Comparison of ENCODE assay signal across 8 cellular contexts in the genomic region with DNA sequence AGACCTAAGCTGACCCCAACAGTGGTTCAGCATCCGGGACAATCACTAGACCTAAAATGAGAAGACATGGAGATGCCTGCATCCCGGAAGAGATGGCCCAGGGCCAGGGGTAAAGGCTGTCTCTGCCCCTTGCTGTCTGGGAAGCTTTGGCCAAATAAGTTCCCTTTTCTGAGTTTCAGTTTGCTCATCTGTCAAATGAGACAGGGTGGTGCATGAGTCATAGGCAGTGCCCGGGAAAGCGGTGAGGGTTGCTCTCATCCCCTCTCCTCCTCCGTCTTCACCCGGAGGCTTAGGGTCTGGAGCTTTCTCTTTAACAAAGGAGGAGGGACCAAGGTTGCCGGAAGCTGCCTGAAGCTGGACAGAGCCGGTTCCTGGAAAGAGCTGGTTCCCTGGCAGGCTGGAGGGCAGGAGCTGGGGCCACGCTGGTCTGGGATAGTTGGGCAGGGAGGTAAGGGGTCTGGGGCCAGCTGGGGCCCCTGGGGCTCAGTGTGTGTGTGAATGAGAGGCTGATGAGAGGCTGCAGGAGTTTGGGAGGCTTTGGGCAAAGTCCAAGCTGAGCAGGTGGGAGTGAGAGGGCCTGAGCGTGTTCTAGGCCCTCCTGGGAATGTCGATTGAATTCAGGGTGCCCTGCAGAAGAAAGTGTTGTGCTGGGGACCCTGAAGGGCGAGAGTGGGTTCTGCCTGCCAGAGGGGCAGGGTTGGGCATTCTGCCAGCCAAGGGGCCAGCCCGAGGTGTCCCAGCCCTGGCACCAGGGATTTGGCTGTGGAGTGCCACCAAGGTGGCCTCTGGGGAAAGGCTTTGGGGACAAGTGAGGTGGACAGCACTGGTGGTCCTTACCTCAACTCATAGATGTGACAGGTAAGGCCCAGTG. TPM values are rescaled to one million over a fixed set of nuclear protein-coding genes. Genes with fewer than 3 reads are reported as not detected.
DNase-seq lines count a peak whose midpoint lies in the region; ATAC-seq lines count a peak whose summit lies in the region.

TSS of gene SDSL (plus strand) at position 351 of the 871 bp plus-strand sequence. CDS start 5,603 bp downstream, outside the sequence.

- H2BK12ac ChIP-seq in neuronal stem cell (ENCODE audit: low read length): peak within 1 kb of the TSS; percentile 30

- H3K9me3 Mint-ChIP-seq in activated CD4-positive, alpha-beta memory T cell treated with anti-CD3 and anti-CD28 coated beads, Interleukin-2, amount 10 ng/mL, durations not matched to agents 7 days and 5 days: no peaks in the 10 kb centered on the region
- peaks cover 0 to 2% (median 0%) of the 10 kb centered on the region in 8 donors for H3K9me3 Mint-ChIP-seq in CD4-positive, alpha-beta memory T cell

- no peak within 1 kb of the TSS for H2BK5ac ChIP-seq in neuronal stem cell (ENCODE audit: low read length)

- H3K4me1 Mint-ChIP-seq in activated CD4-positive, alpha-beta memory T cell treated with anti-CD3 and anti-CD28 coated beads, Interleukin-2, amount 10 ng/mL, durations not matched to agents 7 days and 5 days: peaks cover 10% of the 10 kb centered on the region
- peaks cover 0 to 13% (median 0%) of the 10 kb centered on the region in 4 donors for H3K4me1 Mint-ChIP-seq in CD4-positive, alpha-beta memory T cell

- peaks cover 5% of the 10 kb centered on the region for H3K27me3 Mint-ChIP-seq in activated CD4-positive, alpha-beta memory T cell treated with anti-CD3 and anti-CD28 coated beads, Interleukin-2, amount 10 ng/mL, durations not matched to agents 7 days and 5 days
- H3K27me3 Mint-ChIP-seq in CD4-positive, alpha-beta memory T cell: peaks cover 2% of the 10 kb centered on the region in 2 donors

- CTCF ChIA-PET in activated CD4-positive, alpha-beta memory T cell treated with anti-CD3 and anti-CD28 coated beads, Interleukin-2, amount 10 ng/mL, durations not matched to agents 7 days and 5 days (lab: Charles Lee): interaction anchor here (1.2 kb wide), 1 partner anchor 111 kb away, joined by 3 read pairs; no protein-coding TSS in a partner anchor
- CTCF ChIA-PET in CD4-positive, alpha-beta memory T cell (lab: Charles Lee; ENCODE audit: partially characterized antibody): interaction anchor here (1.7 kb wide), 2 partner anchors 9 to 226 kb away, joined by 4 to 7 read pairs; no protein-coding TSS in a partner anchor

- no peaks in the 10 kb centered on the region for H3K27me3 ChIP-seq in neuronal stem cell (ENCODE audit: control insufficient read depth in 3 of 3, insufficient read depth in 3 of 3, low read depth in 1 of 3, low read length in 3 of 3)
- no peaks in the 10 kb centered on the region for H3K27me3 ChIP-seq in CD4-positive, alpha-beta memory T cell (ENCODE audit: insufficient read depth, low read length)

- H2BK120ac ChIP-seq in neuronal stem cell (ENCODE audit: low read depth, low read length): no peak within 1 kb of the TSS

- peak within 1 kb of the TSS; percentile 53 for H3K9ac ChIP-seq in neuronal stem cell (ENCODE audit: low read depth, low read length, poor library complexity)

- H3K36me3 Mint-ChIP-seq in activated CD4-positive, alpha-beta memory T cell treated with anti-CD3 and anti-CD28 coated beads, Interleukin-2, amount 10 ng/mL, durations not matched to agents 7 days and 5 days (ENCODE audit: low read depth): no peaks in the 10 kb centered on the region
- H3K36me3 Mint-ChIP-seq in CD4-positive, alpha-beta memory T cell: no peaks in the 10 kb centered on the region

- peak within 1 kb of the TSS; percentile 41 for H3K4me3 Mint-ChIP-seq in activated CD4-positive, alpha-beta memory T cell treated with anti-CD3 and anti-CD28 coated beads, Interleukin-2, amount 10 ng/mL, durations not matched to agents 7 days and 5 days
- H3K4me3 Mint-ChIP-seq in CD4-positive, alpha-beta memory T cell: peak within 1 kb of the TSS in 2 of 8 donors; percentile 86 to 90

- no peak within 1 kb of the TSS for H3K4ac ChIP-seq in neuronal stem cell (ENCODE audit: low read length)

- whole genome bisulfite sequencing in neuronal stem cell (ENCODE audit: extremely low coverage in 2 of 2, insufficient read length in 2 of 2, insufficient replicate concordance in 1 of 2), 2 donors: no CpG with 5 or more reads among the region's 13 CpGs

- no peaks in the 10 kb centered on the region for H3K79me1 ChIP-seq in neuronal stem cell (ENCODE audit: low read depth, low read length)

- H2AK5ac ChIP-seq in neuronal stem cell (ENCODE audit: low read depth, low read length): peak within 1 kb of the TSS; percentile 87

- peak within 1 kb of the TSS; percentile 32 for H4K8ac ChIP-seq in neuronal stem cell (ENCODE audit: low read depth, low read length)

- intact Hi-C loops in CD4-positive, alpha-beta memory T cell (cut with micrococcal nuclease): no loop called here

- H3K27ac ChIP-seq in neuronal stem cell (replicated peaks; ENCODE audit: low read length): no peak within 1 kb of the TSS
- no peak within 1 kb of the TSS for H3K27ac ChIP-seq in CD4-positive, alpha-beta memory T cell (ENCODE audit: low read depth, low read length)

- peak within 1 kb of the TSS; percentile 21 to 87 for H3K4me3 ChIP-seq in neuronal stem cell (ENCODE audit: low read length in 2 of 2)
- H3K4me3 ChIP-seq in CD4-positive, alpha-beta memory T cell (ENCODE audit: low read length in 2 of 2): no peak within 1 kb of the TSS

- H3K4me2 ChIP-seq in neuronal stem cell (ENCODE audit: insufficient read depth, low read length, poor library complexity, severe bottlenecking): peak within 1 kb of the TSS; percentile 32

- peak within 1 kb of the TSS; percentile 71 for H2BK15ac ChIP-seq in neuronal stem cell (ENCODE audit: low read length)

- ATAC-seq in GM18519 (IDR thresholded peaks at IDR 0.05; ENCODE audit: low FRiP score, unreplicated experiment) (peak; percentile 82), HG02884 (IDR thresholded peaks at IDR 0.05; ENCODE audit: unreplicated experiment) (peak; percentile 77)

- H3K27ac Mint-ChIP-seq in activated CD4-positive, alpha-beta memory T cell treated with anti-CD3 and anti-CD28 coated beads, Interleukin-2, amount 10 ng/mL, durations not matched to agents 7 days and 5 days: no peak within 1 kb of the TSS
- H3K27ac Mint-ChIP-seq in CD4-positive, alpha-beta memory T cell: peak within 1 kb of the TSS in 2 of 7 donors; percentile 36 to 59

- H3K23ac ChIP-seq in neuronal stem cell (ENCODE audit: low read depth, low read length, poor library complexity): peak within 1 kb of the TSS; percentile 70

- peaks cover 0 to 23% of the 10 kb centered on the region in 2 donors for H3K36me3 ChIP-seq in neuronal stem cell (replicated peaks in 1 of 2; ENCODE audit: control insufficient read depth in 2 of 2, insufficient read depth in 2 of 2, low read length in 2 of 2)
- no peaks in the 10 kb centered on the region for H3K36me3 ChIP-seq in CD4-positive, alpha-beta memory T cell (ENCODE audit: insufficient read depth, low read length)

- H3K4me1 ChIP-seq in neuronal stem cell (ENCODE audit: control insufficient read depth in 2 of 2, insufficient read depth in 1 of 2, low read depth in 1 of 2, low read length in 2 of 2): peaks cover 0 to 13% of the 10 kb centered on the region in 2 donors
- H3K4me1 ChIP-seq in CD4-positive, alpha-beta memory T cell (ENCODE audit: insufficient read depth, low read length): no peaks in the 10 kb centered on the region

- peak within 1 kb of the TSS; percentile 75 for H2AFZ ChIP-seq in neuronal stem cell (ENCODE audit: low read length)

- no peak within 1 kb of the TSS for H4K91ac ChIP-seq in neuronal stem cell (ENCODE audit: low read depth, low read length, poor library complexity)

- peak; percentile 97 for DNase-seq in AML-193 (lab: John Stamatoyannopoulos, UW)
- peak; percentile 38 for DNase-seq in NCI-H2107 (lab: John Stamatoyannopoulos, UW)
- DNase-seq in activated CD4-positive, alpha-beta memory T cell treated with anti-CD3 and anti-CD28 coated beads, Interleukin-2, amount 10 ng/mL, durations not matched to agents 7 days and 5 days: peak; percentile 41
- peak; percentile 88 for DNase-seq in foreskin melanocyte
- peak; percentile 21 for DNase-seq in neuronal stem cell (ENCODE audit: low spot score)
- DNase-seq in CD4-positive, alpha-beta memory T cell: no peak

- H3K14ac ChIP-seq in neuronal stem cell (ENCODE audit: low read length): no peak within 1 kb of the TSS

- H3K9me3 ChIP-seq in neuronal stem cell (replicated peaks in 1 of 2; ENCODE audit: control insufficient read depth in 2 of 2, insufficient read depth in 1 of 2, low read depth in 1 of 2, low read length in 2 of 2): no peaks in the 10 kb centered on the region
- no peaks in the 10 kb centered on the region for H3K9me3 ChIP-seq in CD4-positive, alpha-beta memory T cell (ENCODE audit: control insufficient read depth in 1 of 2, low read length in 2 of 2)

- POLR2A ChIA-PET in activated CD4-positive, alpha-beta memory T cell treated with anti-CD3 and anti-CD28 coated beads, Interleukin-2, amount 10 ng/mL, durations not matched to agents 7 days and 5 days (lab: Charles Lee): no interaction called here
- POLR2A ChIA-PET in CD4-positive, alpha-beta memory T cell (lab: Charles Lee; ENCODE audit: partially characterized antibody): no interaction called here

- peak within 1 kb of the TSS; percentile 91 for H3K18ac ChIP-seq in neuronal stem cell (ENCODE audit: low read length)

RNA-seq across cellular contexts. Expression of gene SDSL, which starts in this region (rescaled TPM):
- not detected for total RNA-seq in activated CD4-positive, alpha-beta memory T cell treated with anti-CD3 and anti-CD28 coated beads, Interleukin-2, amount 10 ng/mL, durations not matched to agents 7 days and 5 days
- polyA plus RNA-seq in neuronal stem cell (2013, experiment 1 of 2): 1.0 TPM
- polyA plus RNA-seq in neuronal stem cell (2013, experiment 2 of 2): 0.90 TPM
- total RNA-seq in CD4-positive, alpha-beta memory T cell: 1 to 10 TPM in 1 of 2 experiments, under 1 TPM in 1; 0.67 to 1.1 TPM
- not detected for polyA plus RNA-seq in CD4-positive, alpha-beta memory T cell

Comparison
In these comparisons a context has a peak if more than half of its experiments do, and no peak if none do; other contexts are left out.
1. Peak in DNase-seq in activated CD4-positive, alpha-beta memory T cell treated with anti-CD3 and anti-CD28 coated beads, Interleukin-2, amount 10 ng/mL, durations not matched to agents 7 days and 5 days; RNA of the gene not detected or under 1 TPM.
2. DNase-seq: peak in AML-193 (2 of 2), NCI-H2107 (single experiment), foreskin melanocyte (single experiment) and neuronal stem cell (single experiment); none in CD4-positive, alpha-beta memory T cell (0 of 5).
3. H3K4me3 ChIP-seq: peak in neuronal stem cell (2 of 2); none in CD4-positive, alpha-beta memory T cell (0 of 2).